ENCODE assay signal across 11 cellular contexts in genomic region chr16:73050115-73051099, GRCh38. TPM values are rescaled to one million over a fixed set of nuclear protein-coding genes. Genes with fewer than 3 reads are reported as not detected.
DNase-seq lines count a peak whose midpoint lies in the region; ATAC-seq and TF ChIP-seq lines count a peak whose summit lies in the region.
"Had no signal": no experiment of that assay in that cellular context is flagged by ENCODE, and none has a peak within 500 bp of the region (broad histone marks: within the 10 kb centered on the region; RNA-seq: fewer than 3 reads in every experiment).

No MANE protein-coding gene starts in this region.

- H3K4me3 Mint-ChIP-seq in natural killer cell = no peak overlapping the region
- H3K4me3 Mint-ChIP-seq: naive thymus-derived CD4-positive, alpha-beta T cell had no signal

- H3K4me1 Mint-ChIP-seq in natural killer cell = peaks cover 17 to 26% of the 10 kb centered on the region in 2 donors

- no peaks in the 10 kb centered on the region for H3K27me3 ChIP-seq in kidney epithelial cell (ENCODE audit: control insufficient read depth, insufficient read depth, low read length)
- no peaks in the 10 kb centered on the region for H3K27me3 ChIP-seq in skeletal muscle satellite cell (ENCODE audit: control insufficient read depth, insufficient read depth, low read length)
- H3K27me3 ChIP-seq: testis had no signal

- H3K36me3 Mint-ChIP-seq in natural killer cell = no peaks in the 10 kb centered on the region
- H3K36me3 Mint-ChIP-seq: naive thymus-derived CD4-positive, alpha-beta T cell had no signal

- ATAC-seq in HG02642 (IDR thresholded peaks at IDR 0.05; ENCODE audit: poor library complexity, unreplicated experiment) (no peak), natural killer cell (no peak)
- ATAC-seq: naive thymus-derived CD4-positive, alpha-beta T cell had no signal

- peak overlapping the region; percentile 70 for H3K4me2 ChIP-seq in skeletal muscle satellite cell (ENCODE audit: low read length)

- no peaks in the 10 kb centered on the region for H3K9me3 Mint-ChIP-seq in natural killer cell

- no peaks in the 10 kb centered on the region for H3K36me3 ChIP-seq in kidney epithelial cell (ENCODE audit: control insufficient read depth, insufficient read depth, low read length)
- no peaks in the 10 kb centered on the region for H3K36me3 ChIP-seq in skeletal muscle satellite cell (ENCODE audit: insufficient read depth, low read length)

- peak overlapping the region; percentile 3 for H3K4me3 ChIP-seq in WI38 (ENCODE audit: low read depth, low read length)
- no peak overlapping the region for H3K4me3 ChIP-seq in kidney epithelial cell (ENCODE audit: low read depth, low read length)
- H3K4me3 ChIP-seq in skeletal muscle satellite cell (ENCODE audit: low read length) = peak overlapping the region; percentile 2
- H3K4me3 ChIP-seq: testis had no signal

- DNase-seq in NCI-H1092 treated with DMSO at 0.1 percent for 48 hours (lab: John Stamatoyannopoulos, UW) (peak; percentile 84), kidney epithelial cell (ENCODE audit: low read depth) (no peak), NCI-H69 (lab: John Stamatoyannopoulos, UW) (no peak), epidermal melanocyte (ENCODE audit: insufficient read length, low spot score) (no peak), natural killer cell (no peak)
- DNase-seq: naive thymus-derived CD4-positive, alpha-beta T cell; stimulated activated CD4-positive, alpha-beta T cell treated with anti-CD3 and anti-CD28 coated beads, Interleukin-4, amount 100 ng/mL, for 24 hours; testis had no signal

- intact Hi-C loops in natural killer cell (cut with micrococcal nuclease) = no loop called here

- H3K9ac ChIP-seq in skeletal muscle satellite cell (ENCODE audit: low read depth, low read length) = peak overlapping the region; percentile 86

- no peaks in the 10 kb centered on the region for H3K9me3 ChIP-seq in skeletal muscle satellite cell (replicated peaks; ENCODE audit: low read length)
- H3K9me3 ChIP-seq: testis had no signal

- peaks cover 6 to 13% of the 10 kb centered on the region in 2 donors for H3K27me3 Mint-ChIP-seq in natural killer cell (ENCODE audit: low read depth in 2 of 2)

- no peak for TF ChIP-seq CTCF in WI38 (IDR thresholded peaks at IDR 0.05; ENCODE audit: low read depth, low read length)
- peak; percentile 7 for TF ChIP-seq CTCF in kidney epithelial cell (IDR thresholded peaks at IDR 0.05; ENCODE audit: insufficient read depth, low read length, poor library complexity, severe bottlenecking)
- TF ChIP-seq CTCF in natural killer cell (IDR thresholded peaks at IDR 0.05) = no peak

- no peak overlapping the region for H3K27ac Mint-ChIP-seq in natural killer cell
- H3K27ac Mint-ChIP-seq: naive thymus-derived CD4-positive, alpha-beta T cell had no signal

- H3K4me1 ChIP-seq in skeletal muscle satellite cell (ENCODE audit: control insufficient read depth, insufficient read depth, low read length) = peaks cover 86% of the 10 kb centered on the region

RNA-seq across cellular contexts. Expression of gene ZFHX3, which starts 2.5 kb away (rescaled TPM):
- 19.9 and 29.0 TPM in 2 replicates for total RNA-seq in kidney epithelial cell
- 5.1 and 8.3 TPM in 2 replicates for total RNA-seq in skeletal muscle satellite cell (2012; rRNA removed)
- total RNA-seq in natural killer cell = 1 to 10 TPM; 5.8 to 7.8 (median 7.5) TPM
